ENCODE assay signal across 20 cellular contexts in the genomic region with DNA sequence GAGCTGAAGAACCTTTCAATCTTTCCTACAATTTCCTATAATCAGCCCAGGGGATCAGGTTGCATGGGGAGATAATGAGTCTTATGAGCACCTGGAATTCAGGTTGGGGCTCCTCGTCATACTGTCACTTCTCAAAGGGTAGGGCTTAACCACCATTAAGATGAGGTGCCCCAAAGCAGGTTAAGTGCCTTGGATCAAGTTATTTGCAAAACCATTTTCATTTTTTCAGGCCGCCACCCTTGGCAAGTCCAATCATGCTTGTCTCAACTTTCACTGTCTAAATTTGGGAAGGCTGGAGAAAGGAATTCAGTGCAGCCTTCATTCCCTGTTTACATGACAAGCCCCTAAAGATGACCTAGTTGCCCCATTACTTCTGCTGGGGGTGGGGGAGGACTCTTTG. TPM values are rescaled to one million over a fixed set of nuclear protein-coding genes. Genes with fewer than 3 reads are reported as not detected.
DNase-seq lines count a peak whose midpoint lies in the region; ATAC-seq and TF ChIP-seq lines count a peak whose summit lies in the region.
"Had no signal": no experiment of that assay in that cellular context is flagged by ENCODE, and none has a peak within 500 bp of the region (broad histone marks: within the 10 kb centered on the region; RNA-seq: fewer than 3 reads in every experiment).

No MANE protein-coding gene starts in this region.

- ATAC-seq in esophagus mucosa (peak; percentile 88), HG03039 (IDR thresholded peaks at IDR 0.05; ENCODE audit: unreplicated experiment) (no peak), GM19351 (IDR thresholded peaks at IDR 0.05; ENCODE audit: unreplicated experiment) (no peak)
- ATAC-seq: heart right ventricle, T-cell had no signal

- H3K4me3 ChIP-seq in skin epidermis = no peak overlapping the region
- H3K4me3 ChIP-seq: GM23248, heart right ventricle had no signal

- no peak for TF ChIP-seq CTCF in GM10266 (IDR thresholded peaks at IDR 0.05; ENCODE audit: control insufficient read depth, insufficient read depth, low read depth, missing control alignments)

- DNase-seq in DMS79 treated with DMSO at 0.1 percent for 48 hours (lab: John Stamatoyannopoulos, UW) (peak; percentile 37), DMS79 (lab: John Stamatoyannopoulos, UW) (no peak), NCI-H526 (lab: John Stamatoyannopoulos, UW) (peak; percentile 41 to 65), GM10266 (ENCODE audit: extremely low spot score) (no peak)
- DNase-seq: 8988T; activated naive CD4-positive, alpha-beta T cell; GM23248; heart right ventricle; islet precursor cell; mesenchymal stem cell; MM.1S; NCI-H2227 treated with DMSO at 0.1 percent for 48 hours; nephron progenitor cell; SHP77; stimulated activated CD4-positive, alpha-beta T cell treated with anti-CD3 and anti-CD28 coated beads, Interleukin-12 subunit alpha, Interleukin-12 subunit beta, amount 100 ng/mL, for 4 hours; T-cell had no signal

- peak overlapping the region in 14 of 21 experiments; percentile 7 to 70 (median 50) for H3K27ac ChIP-seq in skin epidermis
- H3K27ac ChIP-seq: GM23248, heart right ventricle had no signal

RNA-seq across cellular contexts. Expression of a gene that starts 44.9 kb away (rescaled TPM):
- 12.8 TPM for total RNA-seq in esophagus mucosa

Comparison
In these comparisons a context has a peak if more than half of its experiments do, and no peak if none do; other contexts are left out.
1. DNase-seq: peak in DMS79 treated with DMSO at 0.1 percent for 48 hours (single experiment) and NCI-H526 (2 of 2); none in DMS79 (single experiment) and GM10266 (single experiment).